ENCODE assay signal across 14 cellular contexts in genomic region chr6:35745480-35745879, GRCh38. TPM values are rescaled to one million over a fixed set of nuclear protein-coding genes. Genes with fewer than 3 reads are reported as not detected.
DNase-seq lines count a peak whose midpoint lies in the region; ATAC-seq and TF ChIP-seq lines count a peak whose summit lies in the region.
"Had no signal": no experiment of that assay in that cellular context is flagged by ENCODE, and none has a peak within 500 bp of the region (broad histone marks: within the 10 kb centered on the region; RNA-seq: fewer than 3 reads in every experiment).

No MANE protein-coding gene starts in this region.

- no peak for TF ChIP-seq CTCF in lower lobe of right lung (IDR thresholded peaks at IDR 0.05)

- no peaks in the 10 kb centered on the region for H3K36me3 ChIP-seq in lower lobe of right lung
- H3K36me3 ChIP-seq: BLaER1 treated with 17β-estradiol and CSF1 and Interleukin-3, amounts not matched to agents 10 nM and 100 nM had no signal

- intact Hi-C loops in lower lobe of right lung (cut with DNase I) (no loop called here), posterior vena cava (cut with DNase I) (no loop called here)

- H3K27me3 ChIP-seq in lower lobe of right lung (ENCODE audit: low read depth): no peaks in the 10 kb centered on the region
- H3K27me3 ChIP-seq: BLaER1 treated with 17β-estradiol and CSF1 and Interleukin-3, amounts not matched to agents 10 nM and 100 nM had no signal

- H3K4me1 ChIP-seq in lower lobe of right lung: peaks cover under 1% of the 10 kb centered on the region
- H3K4me1 ChIP-seq: Caco-2 had no signal

- peak; percentile 50 for DNase-seq in CD1c-positive myeloid dendritic cell (ENCODE audit: extremely low spot score)
- peak; percentile 23 for DNase-seq in MV-4-11 (lab: John Stamatoyannopoulos, UW)
- DNase-seq in lower lobe of right lung: no peak
- peak; percentile 46 for DNase-seq in posterior vena cava (ENCODE audit: low spot score)
- no peak for DNase-seq in stimulated activated CD4-positive, alpha-beta T cell treated with anti-CD3 and anti-CD28 coated beads, Interleukin-4, amount 100 ng/mL, for 4 hours
- no peak for DNase-seq in OCI-M2 (lab: John Stamatoyannopoulos, UW; ENCODE audit: unreplicated experiment)
- DNase-seq: Caco-2; CD4-positive, alpha-beta T cell; H9 had no signal

- ATAC-seq in lower lobe of right lung (peak; percentile 55 to 62), GM21360 (IDR thresholded peaks at IDR 0.05; ENCODE audit: unreplicated experiment) (no peak)

- no peak overlapping the region for H3K27ac ChIP-seq in lower lobe of right lung
- H3K27ac ChIP-seq: BLaER1 treated with 17β-estradiol and CSF1 and Interleukin-3, amounts not matched to agents 10 nM and 100 nM had no signal

- H3K9me3 ChIP-seq in lower lobe of right lung: peaks cover 4% of the 10 kb centered on the region
- H3K9me3 ChIP-seq: Caco-2 had no signal

- no peak overlapping the region for H3K4me3 ChIP-seq in lower lobe of right lung
- H3K4me3 ChIP-seq: BLaER1 treated with 17β-estradiol and CSF1 and Interleukin-3, amounts not matched to agents 10 nM and 100 nM had no signal

RNA-seq across cellular contexts. Expression of gene ARMC12, which starts 8.6 kb away (rescaled TPM):
- total RNA-seq in lower lobe of right lung: not detected
- 1 to 10 TPM in 1 of 2 donors, under 1 TPM in 1; 0.57 to 1.1 TPM for total RNA-seq in posterior vena cava
- total RNA-seq: Caco-2 had no signal

RNA-seq across cellular contexts. Expression of gene CLPSL2, which starts 30.9 kb away (rescaled TPM):
- total RNA-seq in lower lobe of right lung (not detected), posterior vena cava (not detected)
- total RNA-seq: B cell; CD4-positive, alpha-beta T cell had no signal

RNA-seq across cellular contexts. Expression of gene CLPSL1, which starts 35.3 kb away (rescaled TPM):
- total RNA-seq in lower lobe of right lung (not detected), posterior vena cava (not detected)
- total RNA-seq: A172; B cell; Caco-2; CD4-positive, alpha-beta T cell; H1; H9 had no signal

RNA-seq across cellular contexts. Expression of gene CLPS, which starts 51.6 kb away (rescaled TPM):
- not detected for total RNA-seq in lower lobe of right lung
- 1 to 10 TPM in 1 of 2 donors, not detected in 1; 2.2 TPM for total RNA-seq in posterior vena cava
- total RNA-seq: A172; B cell; Caco-2; CD4-positive, alpha-beta T cell; H1; H9 had no signal

RNA-seq across cellular contexts. Expression of gene FKBP5, which starts 56.8 kb away (rescaled TPM):
- total RNA-seq in lower lobe of right lung (128 TPM), posterior vena cava (100 to 1,000 TPM in 1 of 2 donors, 10 to 100 TPM in 1; 83.1 to 193 TPM)

Comparison
In these comparisons a context has a peak if more than half of its experiments do, and no peak if none do; other contexts are left out.
1. DNase-seq: peak in CD1c-positive myeloid dendritic cell (single experiment), MV-4-11 (single experiment) and posterior vena cava (single experiment); none in lower lobe of right lung (single experiment), stimulated activated CD4-positive, alpha-beta T cell treated with anti-CD3 and anti-CD28 coated beads, Interleukin-4, amount 100 ng/mL, for 4 hours (0 of 2) and OCI-M2 (single experiment).